6 cellular contexts compared by ENCODE assay signal in genomic region chr2:45631319-45631718, GRCh38.
"Had no signal": no experiment of that assay in that cellular context is flagged by ENCODE, and none has a peak within 500 bp of the region (broad histone marks: within the 10 kb centered on the region; RNA-seq: fewer than 3 reads in every experiment).

No MANE protein-coding gene starts in this region.

- H3K4me1 Mint-ChIP-seq: IgD-negative memory B cell had no signal

- H3K4me2 ChIP-seq: KMS-11 had no signal

- DNase-seq: GOT3, H9, HCEC 1CT, KBM-7 had no signal

- H3K27ac ChIP-seq: KMS-11 had no signal

- H3K9ac ChIP-seq: KMS-11 had no signal

- H3K36me3 Mint-ChIP-seq: IgD-negative memory B cell had no signal

- H3K27ac Mint-ChIP-seq: IgD-negative memory B cell had no signal

- H3K9me3 Mint-ChIP-seq: H9 had no signal

- H3K4me3 Mint-ChIP-seq: H9, IgD-negative memory B cell had no signal
